Comparison of ENCODE assay signal across 9 cellular contexts in genomic region chr19:56111601-56112312, GRCh38. TPM values are rescaled to one million over a fixed set of nuclear protein-coding genes. Genes with fewer than 3 reads are reported as not detected.
DNase-seq lines count a peak whose midpoint lies in the region; ATAC-seq and TF ChIP-seq lines count a peak whose summit lies in the region.
"Had no signal": no experiment of that assay in that cellular context is flagged by ENCODE, and none has a peak within 500 bp of the region (broad histone marks: within the 10 kb centered on the region; RNA-seq: fewer than 3 reads in every experiment).

No MANE protein-coding gene starts in this region.

- peak overlapping the region; percentile 20 to 73 for H3K4me3 Mint-ChIP-seq in CD14-positive monocyte
- H3K4me3 Mint-ChIP-seq in activated T-cell treated with anti-CD3 and anti-CD28 coated beads, Interleukin-2, amount 50 U/mL, for 72 hours, result peak overlapping the region; percentile 32 to 56

- H3K27me3 ChIP-seq in HUES64 (ENCODE audit: insufficient read depth, low read length), result no peaks in the 10 kb centered on the region
- no peaks in the 10 kb centered on the region for H3K27me3 ChIP-seq in right lobe of liver

- H3K27me3 Mint-ChIP-seq in CD14-positive monocyte (ENCODE audit: low read depth in 3 of 3), result peaks cover 0 to 4% (median 0%) of the 10 kb centered on the region in 3 donors
- no peaks in the 10 kb centered on the region for H3K27me3 Mint-ChIP-seq in activated T-cell treated with anti-CD3 and anti-CD28 coated beads, Interleukin-2, amount 50 U/mL, for 72 hours (ENCODE audit: low read depth)

- H3K4me3 ChIP-seq in HUES64 (ENCODE audit: low read length) (no peak overlapping the region), right lobe of liver (no peak overlapping the region)
- H3K4me3 ChIP-seq: thoracic aorta had no signal

- H3K4me1 ChIP-seq in HUES64 (ENCODE audit: insufficient read depth, low read length) (peaks cover 55% of the 10 kb centered on the region), right lobe of liver (peaks cover 0 to 73% (median 41%) of the 10 kb centered on the region in 4 donors)

- ATAC-seq in GM19452 (IDR thresholded peaks at IDR 0.05; ENCODE audit: unreplicated experiment) (peak; percentile 86), right lobe of liver (peak; percentile 51 to 65 (median 57)), omental fat pad (ENCODE audit: low FRiP score) (no peak)
- peak; percentile 82 to 83 for ATAC-seq in activated T-cell treated with anti-CD3 and anti-CD28 coated beads, Interleukin-2, amount 50 U/mL, for 72 hours (replicated peaks in 1 of 2)

- peak overlapping the region; percentile 75 to 91 (median 88) for H3K27ac Mint-ChIP-seq in CD14-positive monocyte
- peak overlapping the region; percentile 70 for H3K27ac Mint-ChIP-seq in activated T-cell treated with anti-CD3 and anti-CD28 coated beads, Interleukin-2, amount 50 U/mL, for 72 hours

- DNase-seq in CD14-positive monocyte (ENCODE audit: low spot score) (peak; percentile 92), right lobe of liver (peak in 2 of 3 donors; percentile 63 to 66), omental fat pad (ENCODE audit: low spot score) (no peak), epidermal melanocyte (ENCODE audit: insufficient read length, low spot score) (no peak)
- peak; percentile 42 to 59 for DNase-seq in activated T-cell treated with anti-CD3 and anti-CD28 coated beads, Interleukin-2, amount 50 U/mL, for 72 hours
- peak; percentile 27 to 40 for DNase-seq in stimulated activated CD8-positive, alpha-beta memory T cell treated with anti-CD3 and anti-CD28 coated beads, Interleukin-15, amount 100 ng/mL, for 48 hours (ENCODE audit: low read depth in 2 of 2)

- peak overlapping the region; percentile 20; the same call in 1 of the 2 replicates for H3K27ac ChIP-seq in HUES64 (ENCODE audit: low read depth, low read length)
- peak overlapping the region; percentile 38 to 57 (median 43) for H3K27ac ChIP-seq in right lobe of liver
- H3K27ac ChIP-seq: thoracic aorta had no signal

- TF ChIP-seq CTCF in CD14-positive monocyte (IDR thresholded peaks at IDR 0.05) (no peak), right lobe of liver (IDR thresholded peaks at IDR 0.05) (no peak), omental fat pad (IDR thresholded peaks at IDR 0.05) (no peak)

- H3K36me3 ChIP-seq in HUES64 (ENCODE audit: insufficient read depth, low read length) (peaks cover 4% of the 10 kb centered on the region; the same call in 1 of the 2 replicates), right lobe of liver (no peaks in the 10 kb centered on the region)
- H3K36me3 ChIP-seq: thoracic aorta had no signal

- intact Hi-C loops in CD14-positive monocyte (cut with micrococcal nuclease), result loop anchor here in 1 of 2 donors (1.0 kb wide), 1 partner anchor 9 kb away; no protein-coding TSS in a partner anchor
- intact Hi-C loops in right lobe of liver (cut with DNase I), result no loop called here

- peaks cover 16 to 34% of the 10 kb centered on the region in 2 donors for H3K36me3 Mint-ChIP-seq in CD14-positive monocyte
- peaks cover 0 to 3% of the 10 kb centered on the region in 2 donors for H3K36me3 Mint-ChIP-seq in activated T-cell treated with anti-CD3 and anti-CD28 coated beads, Interleukin-2, amount 50 U/mL, for 72 hours (ENCODE audit: insufficient read depth in 2 of 2)

- no peaks in the 10 kb centered on the region for H3K9me3 Mint-ChIP-seq in CD14-positive monocyte
- no peaks in the 10 kb centered on the region for H3K9me3 Mint-ChIP-seq in activated T-cell treated with anti-CD3 and anti-CD28 coated beads, Interleukin-2, amount 50 U/mL, for 72 hours

- H3K9me3 ChIP-seq in HUES64 (ENCODE audit: insufficient read depth, low read depth, low read length) (no peaks in the 10 kb centered on the region), right lobe of liver (no peaks in the 10 kb centered on the region)
- H3K9me3 ChIP-seq: thoracic aorta had no signal

- no peak overlapping the region for H3K9ac ChIP-seq in HUES64 (ENCODE audit: low read depth, low read length)

- 61% methylated on average over 24 of the region's 24 CpGs for WGBS in HUES64
- WGBS in right lobe of liver (ENCODE audit: insufficient coverage, low coverage, low lambda C conversion rate, missing lambda C conversion rate), result 38% methylated on average over 4 of the region's 24 CpGs

- H3K4me1 Mint-ChIP-seq in CD14-positive monocyte, result peaks cover 83% of the 10 kb centered on the region
- H3K4me1 Mint-ChIP-seq in activated T-cell treated with anti-CD3 and anti-CD28 coated beads, Interleukin-2, amount 50 U/mL, for 72 hours (ENCODE audit: low read depth), result peaks cover 68% of the 10 kb centered on the region

- no peak for TF ChIP-seq POLR2A in right lobe of liver (IDR thresholded peaks at IDR 0.05)

RNA-seq across cellular contexts. Expression of gene ZNF787, which starts 9.3 kb away (rescaled TPM):
- polyA plus RNA-seq in CD14-positive monocyte, result 1 to 10 TPM; 1.2 to 1.8 TPM
- 34.4 TPM for polyA plus RNA-seq in HUES64 (2013, experiment 1 of 2)
- 34.4 TPM for polyA plus RNA-seq in HUES64 (2013, experiment 2 of 2)
- 10 to 100 TPM; 38.3 to 45.9 TPM for total RNA-seq in activated T-cell treated with anti-CD3 and anti-CD28 coated beads, Interleukin-2, amount 50 U/mL, for 72 hours
- total RNA-seq in right lobe of liver (10 to 100 TPM; 15.8 to 26.0 (median 22.5) TPM), omental fat pad (10 to 100 TPM; 10.9 to 18.6 (median 12.0) TPM)

RNA-seq across cellular contexts. Expression of gene ZNF444, which starts 29.3 kb away (rescaled TPM):
- 1 to 10 TPM; 2.7 to 3.5 TPM for polyA plus RNA-seq in CD14-positive monocyte
- polyA plus RNA-seq in HUES64 (2013, experiment 1 of 2), result 25.3 TPM
- polyA plus RNA-seq in HUES64 (2013, experiment 2 of 2), result 27.6 TPM
- total RNA-seq in activated T-cell treated with anti-CD3 and anti-CD28 coated beads, Interleukin-2, amount 50 U/mL, for 72 hours, result 10 to 100 TPM; 37.1 to 42.9 TPM
- total RNA-seq in right lobe of liver (10 to 100 TPM; 23.2 to 38.4 (median 30.8) TPM), omental fat pad (10 to 100 TPM; 10.4 to 14.2 (median 13.1) TPM)

Comparison
In these comparisons a context has a peak if more than half of its experiments do, and no peak if none do; other contexts are left out.
1. DNase-seq: peak in CD14-positive monocyte (single experiment), activated T-cell treated with anti-CD3 and anti-CD28 coated beads, Interleukin-2, amount 50 U/mL, for 72 hours (2 of 2), right lobe of liver (2 of 3) and stimulated activated CD8-positive, alpha-beta memory T cell treated with anti-CD3 and anti-CD28 coated beads, Interleukin-15, amount 100 ng/mL, for 48 hours (2 of 2); none in omental fat pad (single experiment) and epidermal melanocyte (single experiment).